Comparison of ENCODE assay signal across 20 cellular contexts in the genomic region with DNA sequence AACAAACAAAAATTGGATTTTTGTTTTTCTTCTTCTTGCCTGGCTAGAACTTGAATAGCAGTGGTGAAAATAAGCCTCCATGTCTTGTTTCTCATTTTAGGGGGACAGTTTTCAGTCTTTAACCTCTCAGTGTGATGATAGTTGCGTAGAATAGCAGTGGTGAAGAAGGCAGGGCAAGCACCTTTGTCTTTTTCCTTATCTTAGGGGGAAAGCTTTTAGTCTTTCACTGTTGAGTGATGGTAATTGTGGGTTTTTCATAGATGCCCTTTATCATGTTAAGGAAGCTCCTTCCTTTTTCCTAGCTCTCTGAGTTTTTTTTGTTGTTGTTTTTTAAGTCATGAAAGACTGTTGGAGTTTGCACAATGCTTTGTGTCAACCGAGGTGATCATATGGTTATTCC. TPM values are rescaled to one million over a fixed set of nuclear protein-coding genes. Genes with fewer than 3 reads are reported as not detected.
A peak's percentile ranks its signal among the peaks of the same experiment; 100 is the strongest.
DNase-seq lines count a peak whose midpoint lies in the region; ATAC-seq and TF ChIP-seq lines count a peak whose summit lies in the region.
"Had no signal": no experiment of that assay in that cellular context is flagged by ENCODE, and none has a peak within 500 bp of the region (broad histone marks: within the 10 kb centered on the region; RNA-seq: fewer than 3 reads in every experiment).

No MANE protein-coding gene starts in this region.

- H3K79me2 ChIP-seq in neural progenitor cell (ENCODE audit: low read depth) = peaks cover 27% of the 10 kb centered on the region

- H3F3A ChIP-seq in neural progenitor cell (ENCODE audit: low read depth) = peaks cover 5% of the 10 kb centered on the region

- H4K20me1 ChIP-seq in neural progenitor cell (ENCODE audit: low read depth) = no peaks in the 10 kb centered on the region

- H3K27ac ChIP-seq in ectodermal cell (ENCODE audit: insufficient read depth, low read depth, low read length, poor library complexity, severe bottlenecking) = peak overlapping the region; percentile 22
- H3K27ac ChIP-seq in neural progenitor cell = peak overlapping the region; percentile 21
- H3K27ac ChIP-seq: ascending aorta, HL-60, neutrophil, prostate gland had no signal

- H3K4me3 Mint-ChIP-seq in activated T-cell treated with anti-CD3 and anti-CD28 coated beads, Interleukin-2, amount 50 U/mL, for 72 hours = no peak overlapping the region
- H3K4me3 Mint-ChIP-seq in IgD-negative memory B cell (peak overlapping the region in 1 of 4 donors; percentile 81), neural progenitor cell (no peak overlapping the region)

- H2AFZ ChIP-seq in neural progenitor cell (replicated peaks) = no peak overlapping the region

- peaks cover 17% of the 10 kb centered on the region for H3K4me1 Mint-ChIP-seq in activated T-cell treated with anti-CD3 and anti-CD28 coated beads, Interleukin-2, amount 50 U/mL, for 72 hours (ENCODE audit: low read depth)
- H3K4me1 Mint-ChIP-seq in IgD-negative memory B cell = peaks cover 9 to 17% (median 12%) of the 10 kb centered on the region in 3 donors
- H3K4me1 Mint-ChIP-seq in neural progenitor cell = no peaks in the 10 kb centered on the region

- H3K36me3 ChIP-seq in ectodermal cell (ENCODE audit: control insufficient read depth, insufficient read depth, low read length) = peaks cover 53% of the 10 kb centered on the region
- H3K36me3 ChIP-seq in neural progenitor cell = peaks cover 53% of the 10 kb centered on the region

- no peak overlapping the region for H3K4me2 ChIP-seq in neural progenitor cell

- no peak for DNase-seq in activated T-cell treated with anti-CD3 and anti-CD28 coated beads, Interleukin-2, amount 50 U/mL, for 72 hours
- no peak for DNase-seq in activated T-cell treated with anti-CD3 and anti-CD28 coated beads, Interleukin-2, amount 50 U/mL, for 48 hours
- DNase-seq in neural progenitor cell (ENCODE audit: low spot score) = no peak
- no peak for DNase-seq in activated effector memory CD4-positive, alpha-beta T cell treated with Interleukin-2 at 50 U/mL for 16 hours
- DNase-seq in activated CD4-positive, alpha-beta T cell treated with anti-CD3 and anti-CD28 coated beads, Interleukin-2, amount 50 U/mL, for 48 hours = no peak
- DNase-seq: activated CD4-positive, CD25-positive, alpha-beta regulatory T cell treated with anti-CD3 and anti-CD28 coated beads, Interleukin-2, amount 50 U/mL, for 72 hours; activated gamma-delta T cell; BE2C; cerebellar nuclear complex; IMR-90; NCI-H1105 treated with DMSO at 0.1 percent for 48 hours; NCI-H2107; NCI-H524 had no signal

- TF ChIP-seq CTCF in neural progenitor cell (IDR thresholded peaks at IDR 0.05) = no peak

- H3K4me1 ChIP-seq in ectodermal cell (ENCODE audit: control insufficient read depth, insufficient read depth, low read length) (no peaks in the 10 kb centered on the region), neural progenitor cell (no peaks in the 10 kb centered on the region)
- H3K4me1 ChIP-seq: ascending aorta, BE2C, prostate gland had no signal

- H3K9ac ChIP-seq in neural progenitor cell = no peak overlapping the region

- no peaks in the 10 kb centered on the region for H3K27me3 Mint-ChIP-seq in activated T-cell treated with anti-CD3 and anti-CD28 coated beads, Interleukin-2, amount 50 U/mL, for 72 hours (ENCODE audit: low read depth)
- H3K27me3 Mint-ChIP-seq in IgD-negative memory B cell = no peaks in the 10 kb centered on the region
- H3K27me3 Mint-ChIP-seq in neural progenitor cell (ENCODE audit: insufficient read depth, low read depth) = no peaks in the 10 kb centered on the region

- H3K9me3 Mint-ChIP-seq in activated T-cell treated with anti-CD3 and anti-CD28 coated beads, Interleukin-2, amount 50 U/mL, for 72 hours = peaks cover 0 to 1% of the 10 kb centered on the region in 2 donors
- H3K9me3 Mint-ChIP-seq in IgD-negative memory B cell (peaks cover 0 to 5% (median 0%) of the 10 kb centered on the region in 3 donors), neural progenitor cell (peaks cover 5% of the 10 kb centered on the region)

- no peaks in the 10 kb centered on the region for H3K9me3 ChIP-seq in ectodermal cell (ENCODE audit: control insufficient read depth, low read length)
- no peaks in the 10 kb centered on the region for H3K9me3 ChIP-seq in neural progenitor cell (ENCODE audit: low read depth)
- H3K9me3 ChIP-seq: ascending aorta, BE2C, neutrophil, prostate gland had no signal

- peaks cover 20 to 48% of the 10 kb centered on the region in 2 donors for H3K36me3 Mint-ChIP-seq in activated T-cell treated with anti-CD3 and anti-CD28 coated beads, Interleukin-2, amount 50 U/mL, for 72 hours (ENCODE audit: insufficient read depth in 2 of 2)
- H3K36me3 Mint-ChIP-seq in IgD-negative memory B cell (peaks cover 16% of the 10 kb centered on the region), neural progenitor cell (peaks cover 48% of the 10 kb centered on the region)

- no peak overlapping the region for H3K4me3 ChIP-seq in ectodermal cell (ENCODE audit: insufficient read depth, low read depth, low read length)
- H3K4me3 ChIP-seq in neural progenitor cell = no peak overlapping the region
- H3K4me3 ChIP-seq: ascending aorta, prostate gland had no signal

- peak overlapping the region; percentile 45 for H3K27ac Mint-ChIP-seq in activated T-cell treated with anti-CD3 and anti-CD28 coated beads, Interleukin-2, amount 50 U/mL, for 72 hours
- H3K27ac Mint-ChIP-seq in IgD-negative memory B cell (peak overlapping the region in 2 of 3 donors; percentile 28 to 77), neural progenitor cell (no peak overlapping the region)

- ATAC-seq in activated T-cell treated with anti-CD3 and anti-CD28 coated beads, Interleukin-2, amount 50 U/mL, for 72 hours (replicated peaks in 1 of 2) = no peak
- ATAC-seq in HG03025 (IDR thresholded peaks at IDR 0.05; ENCODE audit: low FRiP score, unreplicated experiment) = no peak

- 27 to 49% methylated on average over 2 of the region's 2 CpGs for WGBS in ectodermal cell, 2 experiments

- no peaks in the 10 kb centered on the region for H3K27me3 ChIP-seq in ectodermal cell (ENCODE audit: control insufficient read depth, insufficient read depth, low read length, poor library complexity, severe bottlenecking)
- H3K27me3 ChIP-seq in neural progenitor cell = no peaks in the 10 kb centered on the region
- H3K27me3 ChIP-seq: ascending aorta, BE2C, neutrophil had no signal

RNA-seq across cellular contexts. Expression of a gene that starts 15.6 kb away (rescaled TPM):
- 10 to 100 TPM; 47.7 to 63.6 TPM for total RNA-seq in activated T-cell treated with anti-CD3 and anti-CD28 coated beads, Interleukin-2, amount 50 U/mL, for 72 hours
- 24.1 TPM for polyA plus RNA-seq in IgD-negative memory B cell
- polyA plus RNA-seq in ectodermal cell (2013, experiment 1 of 4) = 70.3 TPM
- polyA plus RNA-seq in ectodermal cell (2013, experiment 2 of 4) = 73.7 TPM
- polyA plus RNA-seq in ectodermal cell (2013, experiment 3 of 4) = 62.2 TPM
- polyA plus RNA-seq in ectodermal cell (2013, experiment 4 of 4) = 65.2 TPM
- total RNA-seq in neural progenitor cell (ENCODE audit: low replicate concordance) = 60.0 and 90.4 TPM in 2 replicates
